In genomic region chr12:132501189-132501940, GRCh38 we compare ENCODE assay signal across 25 cellular contexts. TPM values are rescaled to one million over a fixed set of nuclear protein-coding genes. Genes with fewer than 3 reads are reported as not detected.
DNase-seq lines count a peak whose midpoint lies in the region; ATAC-seq and TF ChIP-seq lines count a peak whose summit lies in the region.
"Had no signal": no experiment of that assay in that cellular context is flagged by ENCODE, and none has a peak within 500 bp of the region (broad histone marks: within the 10 kb centered on the region; RNA-seq: fewer than 3 reads in every experiment).

No MANE protein-coding gene starts in this region.

- no peak overlapping the region for H2AFZ ChIP-seq in IMR-90 (replicated peaks; ENCODE audit: low read length, poor library complexity)
- H2AFZ ChIP-seq: parathyroid adenoma had no signal

- no peaks in the 10 kb centered on the region for H3K27me3 ChIP-seq in CD4-positive, alpha-beta memory T cell (ENCODE audit: insufficient read depth, low read length)
- H3K27me3 ChIP-seq in IMR-90 (ENCODE audit: control insufficient read depth, insufficient read depth, low read length), result no peaks in the 10 kb centered on the region
- no peaks in the 10 kb centered on the region for H3K27me3 ChIP-seq in psoas muscle (ENCODE audit: insufficient read depth in 3 of 3, low read length in 2 of 3)
- H3K27me3 ChIP-seq: foreskin keratinocyte, upper lobe of left lung had no signal

- H3K4ac ChIP-seq in IMR-90 (ENCODE audit: low read depth, low read length), result no peak overlapping the region

- DNase-seq in CD4-positive, alpha-beta memory T cell, result no peak
- DNase-seq in IMR-90 (no peak), psoas muscle (no peak), NCI-H345 treated with DMSO at 0.1 percent for 48 hours (lab: John Stamatoyannopoulos, UW; ENCODE audit: unreplicated experiment) (no peak), HCEC 1CT (no peak), NCI-H226 (no peak)
- DNase-seq in effector memory CD8-positive, alpha-beta T cell, result no peak
- DNase-seq: activated CD8-positive, alpha-beta memory T cell treated with anti-CD3 and anti-CD28 coated beads, Interleukin-2, amount 50 U/mL, for 4 hours; activated gamma-delta T cell treated with Interleukin-2 at 50 U/mL for 16 hours; caudate nucleus; EL; erythroblast; foreskin keratinocyte; hippocampal formation; islet precursor cell; mammary epithelial cell; NCI-H1417 treated with DMSO at 0.1 percent for 48 hours; NCI-H526; SHP77; stimulated activated naive CD8-positive, alpha-beta T cell treated with anti-CD3 and anti-CD28 coated beads, Interleukin-15, Interleukin-2, amounts not matched to agents 100 U/mL and 50 U/mL, for 24 hours; T-cell had no signal

- H3K36me3 Mint-ChIP-seq in CD4-positive, alpha-beta memory T cell, result no peaks in the 10 kb centered on the region
- H3K36me3 Mint-ChIP-seq in effector memory CD8-positive, alpha-beta T cell (ENCODE audit: insufficient read depth), result peaks cover 53% of the 10 kb centered on the region
- H3K36me3 Mint-ChIP-seq: IgD-negative memory B cell, T-cell had no signal

- no peak overlapping the region for H3K23ac ChIP-seq in IMR-90 (ENCODE audit: low read depth, low read length)

- TF ChIP-seq CTCF in IMR-90 (conservative IDR thresholded peaks at IDR 0.05; ENCODE audit: low read depth, low read length) (no peak), psoas muscle (IDR thresholded peaks at IDR 0.05) (no peak)

- TF ChIP-seq POLR2A in IMR-90 (IDR thresholded peaks at IDR 0.05; ENCODE audit: low read depth, low read length), result no peak

- no peaks in the 10 kb centered on the region for H3K9me3 ChIP-seq in CD4-positive, alpha-beta memory T cell (ENCODE audit: control insufficient read depth in 1 of 2, low read length in 2 of 2)
- H3K9me3 ChIP-seq in IMR-90 (ENCODE audit: control insufficient read depth, insufficient read depth, low read length) (no peaks in the 10 kb centered on the region), psoas muscle (no peaks in the 10 kb centered on the region)
- H3K9me3 ChIP-seq: upper lobe of left lung had no signal

- H2BK120ac ChIP-seq in IMR-90 (ENCODE audit: low read depth, low read length), result no peak overlapping the region

- CTCF ChIA-PET in CD4-positive, alpha-beta memory T cell (lab: Charles Lee; ENCODE audit: partially characterized antibody), result no interaction called here
- CTCF ChIA-PET in IMR-90 (lab: Yijun Ruan, JAX), result no interaction called here

- H3K36me3 ChIP-seq in CD4-positive, alpha-beta memory T cell (ENCODE audit: insufficient read depth, low read length), result no peaks in the 10 kb centered on the region
- H3K36me3 ChIP-seq in IMR-90 (ENCODE audit: control insufficient read depth, insufficient read depth, low read length) (no peaks in the 10 kb centered on the region), psoas muscle (ENCODE audit: insufficient read depth in 1 of 2, low read depth in 1 of 2) (no peaks in the 10 kb centered on the region)
- H3K36me3 ChIP-seq: upper lobe of left lung had no signal

- H3K4me1 ChIP-seq in CD4-positive, alpha-beta memory T cell (ENCODE audit: insufficient read depth, low read length), result peaks cover 66% of the 10 kb centered on the region
- H3K4me1 ChIP-seq in IMR-90 (ENCODE audit: control insufficient read depth, insufficient read depth, low read length), result peaks cover 11% of the 10 kb centered on the region
- H3K4me1 ChIP-seq in psoas muscle, result peaks cover 88% of the 10 kb centered on the region
- H3K4me1 ChIP-seq: foreskin keratinocyte had no signal

- TF ChIP-seq RAD21 in IMR-90 (IDR thresholded peaks at IDR 0.05; ENCODE audit: low read length), result no peak

- H3K56ac ChIP-seq in IMR-90 (ENCODE audit: extremely low read depth, insufficient read depth, low read length), result no peak overlapping the region

- in situ Hi-C loops in IMR-90 (cut with MboI; ENCODE audit: low sequenced_read_pairs), result no loop called here

- H3K4me1 Mint-ChIP-seq in CD4-positive, alpha-beta memory T cell, result peaks cover 19 to 87% (median 56%) of the 10 kb centered on the region in 4 donors
- H3K4me1 Mint-ChIP-seq in effector memory CD8-positive, alpha-beta T cell (ENCODE audit: low read depth in 2 of 2), result peaks cover 57 to 70% of the 10 kb centered on the region in 2 donors

- H3K14ac ChIP-seq in IMR-90 (replicated peaks; ENCODE audit: low read depth, low read length), result no peak overlapping the region

- no peak overlapping the region for H4K8ac ChIP-seq in IMR-90 (ENCODE audit: low read depth in 2 of 2, low read length in 2 of 2)

- peaks cover 99% of the 10 kb centered on the region for H4K20me1 ChIP-seq in IMR-90 (ENCODE audit: insufficient read depth, low read length)

- intact Hi-C loops in CD4-positive, alpha-beta memory T cell (cut with micrococcal nuclease), result no loop called here
- intact Hi-C loops in IMR-90 (cut with micrococcal nuclease) (no loop called here), psoas muscle (cut with DNase I) (no loop called here)

- H3K9me3 Mint-ChIP-seq in CD4-positive, alpha-beta memory T cell, result peaks cover 0 to 2% (median 0%) of the 10 kb centered on the region in 8 donors
- H3K9me3 Mint-ChIP-seq in effector memory CD8-positive, alpha-beta T cell, result no peaks in the 10 kb centered on the region
- H3K9me3 Mint-ChIP-seq: IgD-negative memory B cell, T-cell had no signal

- H3K4me3 ChIP-seq in CD4-positive, alpha-beta memory T cell (ENCODE audit: low read length in 2 of 2), result no peak overlapping the region
- H3K4me3 ChIP-seq in IMR-90 (ENCODE audit: insufficient read depth, low read depth, low read length), result no peak overlapping the region
- H3K4me3 ChIP-seq in psoas muscle, result no peak overlapping the region
- H3K4me3 ChIP-seq: upper lobe of left lung had no signal

- H3K27ac ChIP-seq in CD4-positive, alpha-beta memory T cell (ENCODE audit: low read depth, low read length), result no peak overlapping the region
- H3K27ac ChIP-seq in IMR-90 (ENCODE audit: insufficient read depth, low read length) (no peak overlapping the region), psoas muscle (no peak overlapping the region)
- H3K27ac ChIP-seq: foreskin keratinocyte, parathyroid adenoma, upper lobe of left lung had no signal

- H3K4me3 Mint-ChIP-seq in CD4-positive, alpha-beta memory T cell, result peak overlapping the region in 2 of 8 donors; percentile 29 to 50
- peak overlapping the region in 1 of 2 donors; percentile 10 for H3K4me3 Mint-ChIP-seq in effector memory CD8-positive, alpha-beta T cell
- H3K4me3 Mint-ChIP-seq: B cell, T-cell had no signal

- no peak overlapping the region for H2BK15ac ChIP-seq in IMR-90 (ENCODE audit: low read depth, low read length)

- POLR2A ChIA-PET in CD4-positive, alpha-beta memory T cell (lab: Charles Lee; ENCODE audit: partially characterized antibody), result no interaction called here
- POLR2A ChIA-PET in IMR-90 (lab: Charles Lee; ENCODE audit: unreplicated experiment), result no interaction called here

- H2AK9ac ChIP-seq in IMR-90 (replicated peaks; ENCODE audit: low read depth, low read length, poor library complexity), result peak overlapping the region; percentile 26

- dilution Hi-C loops in IMR-90 (cut with HindIII; ENCODE audit: low sequenced_read_pairs, unreplicated experiment), result no loop called here

- peak overlapping the region in 4 of 7 donors; percentile 43 to 82 (median 68) for H3K27ac Mint-ChIP-seq in CD4-positive, alpha-beta memory T cell
- peak overlapping the region; percentile 85 to 88 for H3K27ac Mint-ChIP-seq in effector memory CD8-positive, alpha-beta T cell

- H3K79me1 ChIP-seq in IMR-90 (ENCODE audit: low read depth in 1 of 2, low read length in 2 of 2), result peaks cover 11 to 74% of the 10 kb centered on the region in 2 experiments; a peak in 3 of 4 replicates

- no peak overlapping the region for H3K18ac ChIP-seq in IMR-90 (ENCODE audit: low read depth, low read length)

- peaks cover 1% of the 10 kb centered on the region; the same call in 1 of the 2 replicates for H3K9me1 ChIP-seq in IMR-90 (ENCODE audit: insufficient read depth, low read length)

- H3K4me2 ChIP-seq in IMR-90 (ENCODE audit: low read depth, low read length), result no peak overlapping the region

- H2BK20ac ChIP-seq in IMR-90 (ENCODE audit: low read depth, low read length), result no peak overlapping the region

- H4K91ac ChIP-seq in IMR-90 (ENCODE audit: insufficient read depth, low read depth, low read length), result no peak overlapping the region

- H2BK5ac ChIP-seq in IMR-90 (ENCODE audit: low read depth, low read length, poor library complexity, severe bottlenecking), result no peak overlapping the region

- ATAC-seq in IMR-90 (ENCODE audit: low read depth), result no peak
- no peak for ATAC-seq in effector memory CD8-positive, alpha-beta T cell (replicated peaks)
- ATAC-seq in psoas muscle, result peak in 3 of 4 donors; percentile 18 to 28 (median 21)
- ATAC-seq: foreskin keratinocyte; stimulated activated naive CD8-positive, alpha-beta T cell treated with anti-CD3 and anti-CD28 coated beads, Interleukin-15, Interleukin-2, amounts not matched to agents 100 U/mL and 50 U/mL, for 24 hours; T-cell had no signal

- 71% methylated on average over 15 of the region's 27 CpGs; no CpG with 5 or more reads in 1 of the 2 experiments for WGBS in IMR-90 (ENCODE audit: extremely low coverage in 2 of 2, insufficient read length in 1 of 2), 2 experiments
- WGBS in psoas muscle, 3 donors, result 73 to 82% (median 80%) methylated on average over 23 to 27 of the region's 27 CpGs

- no peak overlapping the region for H4K5ac ChIP-seq in IMR-90 (ENCODE audit: low read depth, low read length)

- H3K9ac ChIP-seq in IMR-90 (ENCODE audit: low read depth, low read length), result no peak overlapping the region
- H3K9ac ChIP-seq: parathyroid adenoma had no signal

- no peak overlapping the region for H2AK5ac ChIP-seq in IMR-90 (ENCODE audit: low read depth, low read length)

- no peaks in the 10 kb centered on the region for H3K27me3 Mint-ChIP-seq in CD4-positive, alpha-beta memory T cell
- no peaks in the 10 kb centered on the region for H3K27me3 Mint-ChIP-seq in effector memory CD8-positive, alpha-beta T cell
- H3K27me3 Mint-ChIP-seq: B cell, IgD-negative memory B cell, T-cell had no signal

- no TSS peak for BruUV-seq in IMR-90 (replicated peaks; lab: Mats Ljungman, UMichigan)

TF ChIP-seq in IMR-90, 13 proteins besides CTCF, POLR2A, EP300 and RAD21 (continues in another document):
- no peak for TF ChIP-seq RCOR1 (IDR thresholded peaks at IDR 0.05; ENCODE audit: insufficient replicate concordance, low read length)
- TF ChIP-seq CEBPB (IDR thresholded peaks at IDR 0.05; ENCODE audit: low read depth, low read length), result no peak

RNA-seq across cellular contexts. Expression of gene FBRSL1, which starts 11.4 kb away (rescaled TPM):
- 100 to 1,000 TPM in 1 of 2 experiments, 10 to 100 TPM in 1; 97.3 to 101 TPM for total RNA-seq in CD4-positive, alpha-beta memory T cell
- polyA plus RNA-seq in CD4-positive, alpha-beta memory T cell, result 1 to 10 TPM in 1 of 2 donors, not detected in 1; 3.1 TPM
- total RNA-seq in IMR-90 (2012; rRNA removed), result 0.36 and 0.83 TPM in 2 replicates
- 10.8 and 12.9 TPM in 2 replicates for polyA plus RNA-seq in IMR-90 (2012; rRNA removed)
- polyA plus RNA-seq in IMR-90 (2012; cell fraction: cytosol; rRNA removed), result 9.9 and 14.5 TPM in 2 replicates
- polyA plus RNA-seq in IMR-90 (2012; cell fraction: nucleus; rRNA removed; ENCODE audit: low replicate concordance), result 30.2 and 71.7 TPM in 2 replicates
- 10 to 100 TPM; 40.1 to 54.5 (median 43.0) TPM for total RNA-seq in psoas muscle
- 10 to 100 TPM; 23.0 to 37.8 (median 32.8) TPM for polyA plus RNA-seq in psoas muscle

Comparison
In these comparisons a context has a peak if more than half of its experiments do, and no peak if none do; other contexts are left out.
1. ATAC-seq: peak in psoas muscle (3 of 4); none in IMR-90 (single experiment) and effector memory CD8-positive, alpha-beta T cell (single experiment).
2. RNA of gene FBRSL1, which starts 11.4 kb away (total RNA-seq): 97.3 to 101 TPM in CD4-positive, alpha-beta memory T cell and 40.1 to 54.5 TPM in psoas muscle; 0.36 to 0.83 TPM in IMR-90; every median in the first group is over 10 times any median in the second.